8 cellular contexts compared by ENCODE assay signal in the genomic region with DNA sequence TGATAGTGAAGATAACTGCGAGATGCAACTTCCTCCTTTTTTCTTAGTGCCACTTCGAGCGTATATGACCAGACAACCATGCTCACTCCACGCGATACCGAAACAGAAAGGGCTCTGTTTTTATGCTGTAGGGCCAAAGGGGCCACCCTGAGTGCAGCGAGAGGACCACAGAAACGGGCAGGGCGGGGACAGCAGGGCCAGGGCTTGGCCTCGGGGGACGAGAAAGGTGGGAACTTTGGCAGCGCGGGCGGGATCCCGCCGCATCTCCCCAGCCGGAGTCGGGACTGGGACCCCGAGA. TPM values are rescaled to one million over a fixed set of nuclear protein-coding genes. Genes with fewer than 3 reads are reported as not detected.
A peak's percentile ranks its signal among the peaks of the same experiment; 100 is the strongest.
DNase-seq lines count a peak whose midpoint lies in the region; ATAC-seq and TF ChIP-seq lines count a peak whose summit lies in the region.

No MANE protein-coding gene starts in this region.

- no peak overlapping the region for H2AK5ac ChIP-seq in trophoblast cell (ENCODE audit: low read length)

- H3K4me3 ChIP-seq in SJCRH30 = peak overlapping the region; percentile 75
- peak overlapping the region; percentile 84 for H3K4me3 ChIP-seq in trophoblast cell (ENCODE audit: low read depth, low read length)

- peaks cover 57% of the 10 kb centered on the region for H3K4me1 Mint-ChIP-seq in CD4-positive, alpha-beta T cell (ENCODE audit: low read depth)

- no peak overlapping the region for H3K23ac ChIP-seq in trophoblast cell (ENCODE audit: low read length)

- intact Hi-C loops in CD4-positive, alpha-beta T cell (cut with DNase I, micrococcal nuclease) = loop anchor here in 1 of 2 experiments (1.0 kb wide), 1 partner anchor 8 kb away; no protein-coding TSS in a partner anchor
- intact Hi-C loops in head of caudate nucleus (cut with DNase I) = loop anchor here (10.0 kb wide), 1 partner anchor 175 kb away; no protein-coding TSS in a partner anchor

- H3K9ac ChIP-seq in trophoblast cell (ENCODE audit: low read length) = peak overlapping the region; percentile 66

- peaks cover 27% of the 10 kb centered on the region for H3K36me3 Mint-ChIP-seq in CD4-positive, alpha-beta T cell (ENCODE audit: low read depth)

- H3K4ac ChIP-seq in trophoblast cell (ENCODE audit: low read depth, low read length) = peak overlapping the region; percentile 31

- CTCF ChIA-PET in CD4-positive, alpha-beta T cell (lab: Charles Lee) = interaction anchor here (1.1 to 2.0 kb wide), 7 partner anchors 8 to 87 kb away, joined by 3 to 13 read pairs (median 7); no protein-coding TSS in a partner anchor

- H3K18ac ChIP-seq in trophoblast cell (ENCODE audit: low read length) = peak overlapping the region; percentile 64

- no peaks in the 10 kb centered on the region for H3K36me3 ChIP-seq in SJCRH30
- H3K36me3 ChIP-seq in trophoblast cell (ENCODE audit: control insufficient read depth in 1 of 2, insufficient read depth in 2 of 2, low read length in 2 of 2) = no peaks in the 10 kb centered on the region

- no peak overlapping the region for H2BK5ac ChIP-seq in trophoblast cell (ENCODE audit: low read depth, low read length, poor library complexity)

- H4K12ac ChIP-seq in trophoblast cell (ENCODE audit: low read depth, low read length) = peak overlapping the region; percentile 57

- POLR2A ChIA-PET in CD4-positive, alpha-beta T cell (lab: Charles Lee) = interaction anchor here (1.0 to 1.8 kb wide), 11 partner anchors 12 to 142 kb away, joined by 3 to 11 read pairs (median 4); no protein-coding TSS in a partner anchor

- H2AFZ ChIP-seq in trophoblast cell (ENCODE audit: insufficient read depth, low read length, poor library complexity) = peak overlapping the region; percentile 77

- H3K79me1 ChIP-seq in trophoblast cell (ENCODE audit: low read length) = peaks cover 3% of the 10 kb centered on the region

- H3K4me1 ChIP-seq in SJCRH30 (no peaks in the 10 kb centered on the region), trophoblast cell (ENCODE audit: control insufficient read depth in 1 of 2, insufficient read depth in 2 of 2, low read length in 2 of 2) (peaks cover 2 to 6% of the 10 kb centered on the region in 2 experiments)

- H3K27ac ChIP-seq in CD4-positive, alpha-beta T cell (ENCODE audit: low read depth, low read length) = peak overlapping the region; percentile 84
- H3K27ac ChIP-seq in SJCRH30 (peak overlapping the region; percentile 47), trophoblast cell (ENCODE audit: low read depth, low read length) (peak overlapping the region; percentile 42)

- H3K4me3 Mint-ChIP-seq in CD4-positive, alpha-beta T cell = peak overlapping the region; percentile 92

- H3K79me2 ChIP-seq in trophoblast cell (ENCODE audit: control insufficient read depth, insufficient read depth, low read length, poor library complexity) = peaks cover 4% of the 10 kb centered on the region

- no peaks in the 10 kb centered on the region for H3K9me3 ChIP-seq in CD4-positive, alpha-beta T cell (ENCODE audit: control insufficient read depth, low read length)
- no peaks in the 10 kb centered on the region for H3K9me3 ChIP-seq in SJCRH30 (replicated peaks)
- H3K9me3 ChIP-seq in trophoblast cell (ENCODE audit: insufficient read depth, low read depth, low read length) = no peaks in the 10 kb centered on the region

- peak overlapping the region; percentile 45 for H2BK120ac ChIP-seq in trophoblast cell (ENCODE audit: insufficient read depth, low read length, poor library complexity)

- peak overlapping the region; percentile 77 for H4K8ac ChIP-seq in trophoblast cell (ENCODE audit: low read depth, low read length)

- peak overlapping the region; percentile 57 for H4K91ac ChIP-seq in trophoblast cell (ENCODE audit: low read depth, low read length)

- H3K27ac Mint-ChIP-seq in CD4-positive, alpha-beta T cell = peak overlapping the region; percentile 88

- H3K9me3 Mint-ChIP-seq in CD4-positive, alpha-beta T cell = no peaks in the 10 kb centered on the region

- no peak for TF ChIP-seq CTCF in CD4-positive, alpha-beta T cell (IDR thresholded peaks at IDR 0.05)

- H3K4me2 ChIP-seq in trophoblast cell (ENCODE audit: low read length) = peak overlapping the region; percentile 56

- H3K14ac ChIP-seq in trophoblast cell (ENCODE audit: low read length) = peak overlapping the region; percentile 70

- H2BK12ac ChIP-seq in trophoblast cell (ENCODE audit: low read length) = no peak overlapping the region

- no CpG with 5 or more reads among the region's 19 CpGs for WGBS in trophoblast cell (ENCODE audit: extremely low coverage, insufficient coverage, insufficient read length)

- peak; percentile 27 to 50 (median 34) for DNase-seq in CD4-positive, alpha-beta T cell
- DNase-seq in SJCRH30 (peak; percentile 71 to 72), head of caudate nucleus (peak in 28 of 42 donors; percentile 7 to 76 (median 47)), trophoblast cell (peak; percentile 38 to 63), NCI-H446 treated with DMSO at 0.1 percent for 48 hours (lab: John Stamatoyannopoulos, UW) (no peak)
- peak; percentile 69 for DNase-seq in activated naive CD4-positive, alpha-beta T cell treated with Interleukin-2 at 50 U/mL for 16 hours

- peak; percentile 48 for ATAC-seq in CD4-positive, alpha-beta T cell (ENCODE audit: poor library complexity)
- ATAC-seq in GM19468 (IDR thresholded peaks at IDR 0.05; ENCODE audit: extremely low read depth, unreplicated experiment) (peak; percentile 29), HG03571 (IDR thresholded peaks at IDR 0.05; ENCODE audit: unreplicated experiment) (peak; percentile 70)

- no peaks in the 10 kb centered on the region for H3K27me3 Mint-ChIP-seq in CD4-positive, alpha-beta T cell

- H3K27me3 ChIP-seq in CD4-positive, alpha-beta T cell (ENCODE audit: control insufficient read depth, insufficient read depth, low read length) = no peaks in the 10 kb centered on the region
- H3K27me3 ChIP-seq in SJCRH30 (no peaks in the 10 kb centered on the region), trophoblast cell (ENCODE audit: insufficient read depth, low read length) (no peaks in the 10 kb centered on the region)

RNA-seq across cellular contexts. Expression of gene VPS13C, which starts 0.5 kb away (rescaled TPM):
- 10 to 100 TPM; 69.7 to 73.2 TPM for total RNA-seq in CD4-positive, alpha-beta T cell
- total RNA-seq in SJCRH30 (2014; rRNA removed; shearing (Covaris generic)) = 32.3 and 35.5 TPM in 2 replicates
- polyA plus RNA-seq in trophoblast cell (2013) = 9.9 and 10.4 TPM in 2 replicates

RNA-seq across cellular contexts. Expression of gene C2CD4A, which starts 7.0 kb away (rescaled TPM):
- under 1 TPM; 0.19 to 0.34 TPM for total RNA-seq in CD4-positive, alpha-beta T cell
- total RNA-seq in SJCRH30 (2014; rRNA removed; shearing (Covaris generic)) = 0.04 and 0.10 TPM in 2 replicates
- polyA plus RNA-seq in trophoblast cell (2013) = 0.08 TPM in 2 replicates
